ENCODE assay signal across 25 cellular contexts in genomic region chr16:3849751-3850543, GRCh38. TPM values are rescaled to one million over a fixed set of nuclear protein-coding genes. Genes with fewer than 3 reads are reported as not detected.
DNase-seq lines count a peak whose midpoint lies in the region; ATAC-seq, FAIRE-seq and TF ChIP-seq lines count a peak whose summit lies in the region.
"Had no signal": no experiment of that assay in that cellular context is flagged by ENCODE, and none has a peak within 500 bp of the region (broad histone marks: within the 10 kb centered on the region; RNA-seq: fewer than 3 reads in every experiment).

No MANE protein-coding gene starts in this region.

- H4K91ac ChIP-seq in H1 (replicated peaks; ENCODE audit: insufficient read length, low read length), result no peak overlapping the region
- H4K91ac ChIP-seq in trophoblast cell (ENCODE audit: low read depth, low read length), result no peak overlapping the region

- H3K9me3 ChIP-seq in left ventricle myocardium inferior (replicated peaks) (no peaks in the 10 kb centered on the region), H1 (ENCODE audit: insufficient read depth in 2 of 2, low read depth in 1 of 2, low read length in 1 of 2) (no peaks in the 10 kb centered on the region), trophoblast cell (ENCODE audit: insufficient read depth, low read depth, low read length) (peaks cover 2% of the 10 kb centered on the region), aorta (ENCODE audit: control insufficient read depth, low read length) (no peaks in the 10 kb centered on the region)
- H3K9me3 ChIP-seq: SJCRH30 had no signal

- H3K4me1 ChIP-seq in left ventricle myocardium inferior, result peaks cover 73% of the 10 kb centered on the region
- peaks cover 0 to 2% (median 0%) of the 10 kb centered on the region in 4 experiments; a peak in 1 of 7 replicates for H3K4me1 ChIP-seq in H1 (replicated peaks in 1 of 4; ENCODE audit: control insufficient read depth in 3 of 4, insufficient read depth in 4 of 4, low read length in 3 of 4)
- no peaks in the 10 kb centered on the region for H3K4me1 ChIP-seq in trophoblast cell (ENCODE audit: control insufficient read depth in 1 of 2, insufficient read depth in 2 of 2, low read length in 2 of 2)
- peaks cover 0 to 4% of the 10 kb centered on the region in 2 donors for H3K4me1 ChIP-seq in aorta (ENCODE audit: control insufficient read depth in 1 of 2, insufficient read depth in 2 of 2, low read length in 2 of 2)
- H3K4me1 ChIP-seq: SJCRH30 had no signal

- H2AK5ac ChIP-seq in H1 (ENCODE audit: low read depth, low read length) (no peak overlapping the region), trophoblast cell (ENCODE audit: low read length) (no peak overlapping the region)

- DNase-seq in left ventricle myocardium superior (no peak), left ventricle myocardium inferior (no peak), H1 (ENCODE audit: low read depth in 1 of 2, low spot score in 2 of 2) (no peak), trophoblast cell (no peak), aorta (no peak), T-helper 9 cell (no peak)
- DNase-seq: activated CD4-positive, alpha-beta T cell treated with anti-CD3 and anti-CD28 coated beads for 1 hour; activated CD8-positive, alpha-beta T cell treated with anti-CD3 and anti-CD28 coated beads for 36 hours; activated gamma-delta T cell treated with Interleukin-2 at 50 U/mL for 16 hours; activated naive CD8-positive, alpha-beta T cell treated with anti-CD3 and anti-CD28 coated beads, Interleukin-2, amount 50 U/mL, for 24 hours; activated T-cell treated with anti-CD3 and anti-CD28 coated beads, Interleukin-2, amount 50 U/mL, for 1 hour; DMS53; effector CD8-positive, alpha-beta T cell; foreskin melanocyte; hippocampal formation; natural killer cell; NCI-H1436 treated with DMSO at 0.1 percent for 48 hours; NCI-H524; stimulated activated CD8-positive, alpha-beta memory T cell treated with anti-CD3 and anti-CD28 coated beads, Interleukin-4, amount 100 ng/mL, for 48 hours had no signal

- CTCF ChIA-PET in H1 (lab: Charles Lee; ENCODE audit: partially characterized antibody), result interaction anchor here (0.6 to 0.8 kb wide), 3 partner anchors 17 to 517 kb away, joined by 4 read pairs; no protein-coding TSS in a partner anchor

- H3K27me3 ChIP-seq in left ventricle myocardium inferior (ENCODE audit: low read depth), result no peaks in the 10 kb centered on the region
- no peaks in the 10 kb centered on the region for H3K27me3 ChIP-seq in H1 (replicated peaks in 1 of 4; ENCODE audit: control insufficient read depth in 3 of 4, extremely low read depth in 1 of 4, insufficient read depth in 3 of 4, low read length in 3 of 4)
- H3K27me3 ChIP-seq in trophoblast cell (ENCODE audit: insufficient read depth, low read length), result no peaks in the 10 kb centered on the region
- no peaks in the 10 kb centered on the region for H3K27me3 ChIP-seq in aorta (ENCODE audit: control insufficient read depth in 1 of 2, insufficient read depth in 2 of 2, low read length in 1 of 2)
- H3K27me3 ChIP-seq: SJCRH30 had no signal

- H3K27ac ChIP-seq in left ventricle myocardium inferior (replicated peaks), result no peak overlapping the region
- no peak overlapping the region for H3K27ac ChIP-seq in H1 (ENCODE audit: low read depth, low read length)
- H3K27ac ChIP-seq in trophoblast cell (ENCODE audit: low read depth, low read length), result no peak overlapping the region
- no peak overlapping the region for H3K27ac ChIP-seq in aorta (ENCODE audit: low read depth in 1 of 2, low read length in 2 of 2)
- H3K27ac ChIP-seq: parathyroid adenoma, SJCRH30 had no signal

- TF ChIP-seq RAD21 in H1 (IDR thresholded peaks at IDR 0.05 in 1 of 2, conservative IDR thresholded peaks at IDR 0.05 in 1 of 2; ENCODE audit: low read depth in 2 of 2, low read length in 2 of 2), result no peak

- no peak for TF ChIP-seq POLR2A in H1 (IDR thresholded peaks at IDR 0.05; ENCODE audit: control extremely low read depth in 1 of 2, low read depth in 2 of 2, low read length in 2 of 2)

- H3K9ac ChIP-seq in H1 (replicated peaks in 1 of 4; ENCODE audit: extremely low read depth in 1 of 4, low read depth in 3 of 4, low read length in 3 of 4), result no peak overlapping the region
- H3K9ac ChIP-seq in trophoblast cell (ENCODE audit: low read length), result no peak overlapping the region
- H3K9ac ChIP-seq: parathyroid adenoma had no signal

- intact Hi-C loops in left ventricle myocardium superior (cut with micrococcal nuclease) (no loop called here), left ventricle myocardium inferior (cut with micrococcal nuclease) (no loop called here), aorta (cut with DNase I) (no loop called here)

- no peak overlapping the region for H3K4me3 ChIP-seq in left ventricle myocardium inferior
- H3K4me3 ChIP-seq in H1 (ENCODE audit: extremely low read depth in 1 of 4, insufficient read depth in 2 of 4, low read depth in 3 of 4, low read length in 4 of 4), result no peak overlapping the region
- H3K4me3 ChIP-seq in trophoblast cell (ENCODE audit: low read depth, low read length), result no peak overlapping the region
- no peak overlapping the region for H3K4me3 ChIP-seq in aorta (ENCODE audit: low read length in 2 of 2)
- H3K4me3 ChIP-seq: SJCRH30 had no signal

- peaks cover 15 to 30% of the 10 kb centered on the region in 2 experiments for H4K20me1 ChIP-seq in H1 (replicated peaks in 1 of 2; ENCODE audit: control insufficient read depth in 1 of 2, insufficient read depth in 2 of 2, low read length in 2 of 2)

- FAIRE-seq in H1 (lab: Jason Lieb, UNC), result no peak
- FAIRE-seq: urothelium cell line had no signal

- H3K79me1 ChIP-seq in H1 (ENCODE audit: low read depth, low read length), result peaks cover 7% of the 10 kb centered on the region; the same call in 1 of the 2 replicates
- no peaks in the 10 kb centered on the region for H3K79me1 ChIP-seq in trophoblast cell (ENCODE audit: low read length)

- H3K36me3 ChIP-seq in left ventricle myocardium inferior (peaks cover 14% of the 10 kb centered on the region), H1 (ENCODE audit: control insufficient read depth in 2 of 4, insufficient read depth in 4 of 4, low read length in 3 of 4) (peaks cover 2 to 10% (median 5%) of the 10 kb centered on the region in 4 experiments; a peak in 5 of 8 replicates), trophoblast cell (ENCODE audit: control insufficient read depth in 1 of 2, insufficient read depth in 2 of 2, low read length in 2 of 2) (peaks cover 17 to 18% of the 10 kb centered on the region in 2 experiments), aorta (ENCODE audit: control insufficient read depth in 1 of 2, insufficient read depth in 2 of 2, low read length in 1 of 2) (peaks cover 0 to 3% of the 10 kb centered on the region in 2 donors)

- no peak overlapping the region for H3K56ac ChIP-seq in H1 (replicated peaks; ENCODE audit: insufficient read length, low read depth, low read length)

- H4K5ac ChIP-seq in H1 (ENCODE audit: insufficient read length, low read depth, low read length), result no peak overlapping the region

- no peak overlapping the region for H3K18ac ChIP-seq in H1 (ENCODE audit: extremely low read depth, low read length)
- no peak overlapping the region for H3K18ac ChIP-seq in trophoblast cell (ENCODE audit: low read length)

- H3K14ac ChIP-seq in H1 (ENCODE audit: insufficient read length), result no peak overlapping the region
- H3K14ac ChIP-seq in trophoblast cell (ENCODE audit: low read length), result no peak overlapping the region

- no peaks in the 10 kb centered on the region for H3K23me2 ChIP-seq in H1 (ENCODE audit: low read depth, low read length)

- POLR2A ChIA-PET in H1 (lab: Charles Lee; ENCODE audit: partially characterized antibody), result interaction anchor here (1.2 kb wide), 1 partner anchor 29 kb away, joined by 3 read pairs; no protein-coding TSS in a partner anchor

- TF ChIP-seq CTCF in left ventricle myocardium inferior (IDR thresholded peaks at IDR 0.05; ENCODE audit: borderline replicate concordance) (no peak), H1 (IDR thresholded peaks at IDR 0.05; ENCODE audit: control extremely low read depth in 1 of 3, insufficient read depth in 1 of 3, low read depth in 1 of 3, low read length in 3 of 3) (no peak)

- peak overlapping the region; percentile 62; the same call in 1 of the 2 replicates for H2BK5ac ChIP-seq in H1 (ENCODE audit: low read depth, low read length)
- no peak overlapping the region for H2BK5ac ChIP-seq in trophoblast cell (ENCODE audit: low read depth, low read length, poor library complexity)

- H3K4ac ChIP-seq in H1 (replicated peaks; ENCODE audit: insufficient read length, low read depth, low read length) (no peak overlapping the region), trophoblast cell (ENCODE audit: low read depth, low read length) (peak overlapping the region; percentile 3)

- H3K23ac ChIP-seq in H1 (ENCODE audit: insufficient read length) (no peak overlapping the region), trophoblast cell (ENCODE audit: low read length) (no peak overlapping the region)

- H3K4me2 ChIP-seq in H1 (ENCODE audit: insufficient read depth in 1 of 2, low read depth in 2 of 2, low read length in 2 of 2), result no peak overlapping the region
- no peak overlapping the region for H3K4me2 ChIP-seq in trophoblast cell (ENCODE audit: low read length)

- H4K8ac ChIP-seq in H1 (ENCODE audit: extremely low read depth, insufficient read depth, low read length) (no peak overlapping the region), trophoblast cell (ENCODE audit: low read depth, low read length) (no peak overlapping the region)

- 91% methylated on average over 19 of the region's 19 CpGs; no CpG with 5 or more reads in 1 of the 2 experiments for WGBS in H1 (ENCODE audit: extremely low coverage in 1 of 2, insufficient coverage in 1 of 2, insufficient read length in 1 of 2, insufficient replicate concordance in 2 of 2, low coverage in 1 of 2, low lambda C conversion rate in 2 of 2, missing lambda C conversion rate in 1 of 2), 2 experiments
- WGBS in trophoblast cell (ENCODE audit: extremely low coverage, insufficient coverage, insufficient read length), result no CpG with 5 or more reads among the region's 19 CpGs
- 89% methylated on average over 19 of the region's 19 CpGs for WGBS in aorta, 2 donors

- no peak overlapping the region for H2BK20ac ChIP-seq in H1 (ENCODE audit: low read length)

- no peak for TF ChIP-seq EP300 in H1 (IDR thresholded peaks at IDR 0.05; ENCODE audit: borderline replicate concordance in 1 of 2, low read depth in 2 of 2, low read length in 2 of 2)

- no peak overlapping the region for H2AFZ ChIP-seq in H1 (ENCODE audit: low read length)
- no peak overlapping the region for H2AFZ ChIP-seq in trophoblast cell (ENCODE audit: insufficient read depth, low read length, poor library complexity)
- H2AFZ ChIP-seq: parathyroid adenoma had no signal

- H2BK15ac ChIP-seq in H1 (ENCODE audit: low read length), result no peak overlapping the region

- no peak overlapping the region for H2BK120ac ChIP-seq in H1 (replicated peaks; ENCODE audit: low read depth, low read length)
- no peak overlapping the region for H2BK120ac ChIP-seq in trophoblast cell (ENCODE audit: insufficient read depth, low read length, poor library complexity)

- H3K79me2 ChIP-seq in H1 (ENCODE audit: control insufficient read depth in 1 of 2, insufficient read depth in 2 of 2, low read length in 2 of 2), result peaks cover 12 to 86% of the 10 kb centered on the region in 2 experiments
- H3K79me2 ChIP-seq in trophoblast cell (ENCODE audit: control insufficient read depth, insufficient read depth, low read length, poor library complexity), result peaks cover 9% of the 10 kb centered on the region

- ATAC-seq in left ventricle myocardium superior (peak; percentile 42), aorta (ENCODE audit: low FRiP score) (peak; percentile 21), GM21737 (IDR thresholded peaks at IDR 0.05; ENCODE audit: unreplicated experiment) (no peak), HG03280 (IDR thresholded peaks at IDR 0.05; ENCODE audit: unreplicated experiment) (no peak)
- ATAC-seq: activated CD8-positive, alpha-beta T cell treated with anti-CD3 and anti-CD28 coated beads for 36 hours; activated naive CD8-positive, alpha-beta T cell treated with anti-CD3 and anti-CD28 coated beads, Interleukin-2, amount 50 U/mL, for 24 hours; natural killer cell; Panc1 had no signal

- no peak overlapping the region for H4K12ac ChIP-seq in trophoblast cell (ENCODE audit: low read depth, low read length)

- H2BK12ac ChIP-seq in H1 (ENCODE audit: low read depth, low read length), result no peak overlapping the region
- H2BK12ac ChIP-seq in trophoblast cell (ENCODE audit: low read length), result no peak overlapping the region

RNA-seq across cellular contexts. Expression of gene CREBBP, which starts 30.6 kb away (rescaled TPM):
- 40.6 TPM for total RNA-seq in left ventricle myocardium superior
- 33.5 TPM for total RNA-seq in left ventricle myocardium inferior
- total RNA-seq in H1 (2021; fragmentation: NEBNext Ultra II Directional; extraction: Animal tissue kit (Norgen Biotek cat#: 25700)), result 60.1 and 66.1 TPM in 2 replicates
- polyA plus RNA-seq in H1 (2011; rRNA removed), result 10.0 and 15.9 TPM in 2 replicates
- polyA plus RNA-seq in H1 (2011; cell fraction: cytosol; rRNA removed), result 7.3 TPM
- polyA plus RNA-seq in H1 (2011; cell fraction: nucleus; rRNA removed), result 28.2 TPM
- 25.6 to 34.1 TPM (median 29.2 TPM) in 4 replicates for polyA plus RNA-seq in H1 (2012, experiment 1 of 2)
- polyA plus RNA-seq in H1 (2012, experiment 2 of 2), result 5.6 TPM
- 20.5 TPM for polyA plus RNA-seq in H1 (2013, experiment 1 of 2)
- 18.9 TPM for polyA plus RNA-seq in H1 (2013, experiment 2 of 2)
- polyA minus RNA-seq in H1 (2011; rRNA and poly(A)+ RNA removed), result 29.5 and 35.0 TPM in 2 replicates
- polyA minus RNA-seq in H1 (2011; cell fraction: cytosol; rRNA and poly(A)+ RNA removed), result 50.9 TPM
- polyA minus RNA-seq in H1 (2011; cell fraction: nucleus; rRNA and poly(A)+ RNA removed), result 57.2 TPM
- 31.9 and 34.3 TPM in 2 replicates for polyA plus RNA-seq in trophoblast cell (2013)
- total RNA-seq in aorta, result 100 to 1,000 TPM in 1 of 2 donors, 10 to 100 TPM in 1; 80.4 to 103 TPM
- polyA plus RNA-seq in aorta, result 10 to 100 TPM in 1 of 2 donors, 1 to 10 TPM in 1; 5.4 to 41.6 TPM

Comparison
In these comparisons a context has a peak if more than half of its experiments do, and no peak if none do; other contexts are left out.
1. ATAC-seq: peak in left ventricle myocardium superior (single experiment) and aorta (single experiment); none in GM21737 (single experiment) and HG03280 (single experiment).